33 cellular contexts compared by ENCODE assay signal in the genomic region with DNA sequence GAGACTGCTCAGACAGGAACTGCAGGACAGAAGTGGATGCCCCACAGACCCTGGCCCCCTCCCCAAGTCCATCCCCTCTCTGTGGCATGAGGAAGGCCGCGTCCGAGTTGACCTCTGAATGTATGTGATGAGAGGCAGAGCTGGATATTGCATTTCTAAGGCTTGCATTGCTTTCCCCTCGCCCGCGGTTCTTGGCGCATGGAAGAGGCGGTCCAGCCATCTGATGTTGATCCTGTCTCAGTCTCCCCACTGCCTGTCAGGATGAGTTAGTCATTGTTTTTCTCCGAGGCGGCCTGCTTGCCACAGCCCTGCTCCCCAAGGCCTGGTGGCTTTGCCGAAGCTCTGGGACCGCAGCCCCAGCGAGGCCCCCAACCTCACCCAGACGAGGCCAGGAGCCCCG.
A peak's percentile ranks its signal among the peaks of the same experiment; 100 is the strongest.
DNase-seq lines count a peak whose midpoint lies in the region; ATAC-seq and TF ChIP-seq lines count a peak whose summit lies in the region.
"Had no signal": no experiment of that assay in that cellular context is flagged by ENCODE, and none has a peak within 500 bp of the region (broad histone marks: within the 10 kb centered on the region; RNA-seq: fewer than 3 reads in every experiment).

No MANE protein-coding gene starts in this region.

- no peak overlapping the region for H4K91ac ChIP-seq in neuronal stem cell (ENCODE audit: low read depth, low read length, poor library complexity)

- H3K27ac Mint-ChIP-seq in glutamatergic neuron (ENCODE audit: unreplicated experiment): peak overlapping the region; percentile 82
- H3K27ac Mint-ChIP-seq in MCF 10A (ENCODE audit: low read depth, unreplicated experiment): no peak overlapping the region
- no peak overlapping the region for H3K27ac Mint-ChIP-seq in activated CD4-positive, alpha-beta T cell treated with anti-CD3 and anti-CD28 coated beads for 36 hours
- H3K27ac Mint-ChIP-seq: activated naive CD8-positive, alpha-beta T cell treated with anti-CD3 and anti-CD28 coated beads, Interleukin-2, amount 50 U/mL, for 24 hours; natural killer cell; WTC11 had no signal

- H3K4me3 Mint-ChIP-seq in glutamatergic neuron (ENCODE audit: unreplicated experiment) (peak overlapping the region; percentile 66), MCF 10A (ENCODE audit: unreplicated experiment) (no peak overlapping the region)
- no peak overlapping the region for H3K4me3 Mint-ChIP-seq in activated CD4-positive, alpha-beta T cell treated with anti-CD3 and anti-CD28 coated beads for 36 hours
- H3K4me3 Mint-ChIP-seq: activated naive CD8-positive, alpha-beta T cell treated with anti-CD3 and anti-CD28 coated beads, Interleukin-2, amount 50 U/mL, for 24 hours; natural killer cell; WTC11 had no signal

- H2BK5ac ChIP-seq in neuronal stem cell (ENCODE audit: low read length): no peak overlapping the region

- H3K36me3 Mint-ChIP-seq in glutamatergic neuron (ENCODE audit: unreplicated experiment) (no peaks in the 10 kb centered on the region), MCF 10A (ENCODE audit: insufficient read depth, unreplicated experiment) (peaks cover 17% of the 10 kb centered on the region)
- no peaks in the 10 kb centered on the region for H3K36me3 Mint-ChIP-seq in activated CD4-positive, alpha-beta T cell treated with anti-CD3 and anti-CD28 coated beads for 36 hours (ENCODE audit: low read depth)
- H3K36me3 Mint-ChIP-seq: natural killer cell, WTC11 had no signal

- H3K4me2 ChIP-seq in neuronal stem cell (ENCODE audit: insufficient read depth, low read length, poor library complexity, severe bottlenecking): no peak overlapping the region

- 90 to 93% methylated on average over 15 of the region's 15 CpGs for WGBS in heart right ventricle, 2 donors
- no CpG with 5 or more reads among the region's 15 CpGs for WGBS in neuronal stem cell (ENCODE audit: extremely low coverage in 2 of 2, insufficient read length in 2 of 2, insufficient replicate concordance in 1 of 2), 2 donors

- peak overlapping the region; percentile 41 for H3K18ac ChIP-seq in neuronal stem cell (ENCODE audit: low read length)

- peaks cover 0 to 33% (median 8%) of the 10 kb centered on the region in 9 donors for H3K4me1 ChIP-seq in heart right ventricle
- peaks cover 32 to 36% of the 10 kb centered on the region in 2 donors for H3K4me1 ChIP-seq in neuronal stem cell (ENCODE audit: control insufficient read depth in 2 of 2, insufficient read depth in 1 of 2, low read depth in 1 of 2, low read length in 2 of 2)
- peaks cover 4 to 52% (median 28%) of the 10 kb centered on the region in 4 donors for H3K4me1 ChIP-seq in tibial artery
- H3K4me1 ChIP-seq: psoas muscle had no signal

- peak overlapping the region in 2 of 10 donors; percentile 5 to 48 for H3K27ac ChIP-seq in heart right ventricle
- no peak overlapping the region for H3K27ac ChIP-seq in neuronal stem cell (replicated peaks; ENCODE audit: low read length)
- peak overlapping the region; percentile 68 to 75 for H3K27ac ChIP-seq in tibial artery
- H3K27ac ChIP-seq: psoas muscle, skin epidermis, upper lobe of left lung had no signal

- H3K9me3 ChIP-seq in heart right ventricle (peaks cover 0 to 12% (median 0%) of the 10 kb centered on the region in 11 donors), neuronal stem cell (replicated peaks in 1 of 2; ENCODE audit: control insufficient read depth in 2 of 2, insufficient read depth in 1 of 2, low read depth in 1 of 2, low read length in 2 of 2) (peaks cover 4 to 6% of the 10 kb centered on the region in 2 donors), tibial artery (no peaks in the 10 kb centered on the region)

- H4K8ac ChIP-seq in neuronal stem cell (ENCODE audit: low read depth, low read length): no peak overlapping the region

- no peak overlapping the region for H3K14ac ChIP-seq in neuronal stem cell (ENCODE audit: low read length)

- no peak for ATAC-seq in left ventricle myocardium superior
- ATAC-seq in heart right ventricle: no peak
- no peak for ATAC-seq in activated CD4-positive, alpha-beta T cell treated with anti-CD3 and anti-CD28 coated beads for 36 hours
- ATAC-seq: activated naive CD8-positive, alpha-beta T cell treated with anti-CD3 and anti-CD28 coated beads, Interleukin-2, amount 50 U/mL, for 24 hours; esophagus mucosa; HCT116; natural killer cell; psoas muscle; SK-N-SH treated with all-trans-retinoic acid at 6 μM for 48 hours had no signal

- no peaks in the 10 kb centered on the region for H3K79me1 ChIP-seq in neuronal stem cell (ENCODE audit: low read depth, low read length)

- H3K4me3 ChIP-seq in heart right ventricle: no peak overlapping the region
- H3K4me3 ChIP-seq in neuronal stem cell (ENCODE audit: low read length in 2 of 2): no peak overlapping the region
- H3K4me3 ChIP-seq in tibial artery: no peak overlapping the region
- H3K4me3 ChIP-seq: psoas muscle, skin epidermis, upper lobe of left lung had no signal

- DNase-seq in left ventricle myocardium superior (peak; percentile 17), heart right ventricle (no peak), glutamatergic neuron (peak; percentile 21), neuronal stem cell (ENCODE audit: low spot score) (no peak), tibial artery (no peak), MCF 10A (ENCODE audit: unreplicated experiment) (no peak)
- no peak for DNase-seq in activated CD4-positive, CD25-positive, alpha-beta regulatory T cell treated with anti-CD3 and anti-CD28 coated beads, Interleukin-2, amount 50 U/mL, for 72 hours
- no peak for DNase-seq in activated CD4-positive, alpha-beta T cell treated with anti-CD3 and anti-CD28 coated beads for 36 hours
- DNase-seq: activated CD4-positive, alpha-beta T cell treated with anti-CD3 and anti-CD28 coated beads, Interleukin-2, amount 50 U/mL, for 48 hours; activated CD8-positive, alpha-beta memory T cell treated with anti-CD3 and anti-CD28 coated beads, Interleukin-2, amount 50 U/mL, for 48 hours; activated effector memory CD4-positive, alpha-beta T cell treated with anti-CD3 and anti-CD28 coated beads, Interleukin-2, amount 50 U/mL, for 16 hours; activated naive CD8-positive, alpha-beta T cell treated with anti-CD3 and anti-CD28 coated beads, Interleukin-2, amount 50 U/mL, for 24 hours; AML-193; central memory CD4-positive, alpha-beta T cell; DMS53; effector memory CD4-positive, alpha-beta T cell; foreskin melanocyte; GDM1; KBM-7; mesendoderm; natural killer cell; NCI-H2171 treated with DMSO at 0.1 percent for 48 hours; NCI-H69; RPMI8226; stimulated activated CD4-positive, alpha-beta T cell treated with anti-CD3 and anti-CD28 coated beads, Interleukin-2, amount 100 ng/mL, for 48 hours; stimulated activated naive CD4-positive, alpha-beta T cell had no signal

- H3K27me3 Mint-ChIP-seq in glutamatergic neuron (ENCODE audit: unreplicated experiment) (peaks cover 33% of the 10 kb centered on the region), MCF 10A (ENCODE audit: insufficient read depth, unreplicated experiment) (no peaks in the 10 kb centered on the region)
- no peaks in the 10 kb centered on the region for H3K27me3 Mint-ChIP-seq in activated CD4-positive, alpha-beta T cell treated with anti-CD3 and anti-CD28 coated beads for 36 hours
- H3K27me3 Mint-ChIP-seq: activated naive CD8-positive, alpha-beta T cell treated with anti-CD3 and anti-CD28 coated beads, Interleukin-2, amount 50 U/mL, for 24 hours had no signal

- H3K27me3 ChIP-seq in heart right ventricle (no peaks in the 10 kb centered on the region), neuronal stem cell (ENCODE audit: control insufficient read depth in 3 of 3, insufficient read depth in 3 of 3, low read depth in 1 of 3, low read length in 3 of 3) (peaks cover 0 to 2% (median 0%) of the 10 kb centered on the region in 3 experiments), tibial artery (no peaks in the 10 kb centered on the region)
- H3K27me3 ChIP-seq: upper lobe of left lung had no signal

- no peak overlapping the region for H3K4ac ChIP-seq in neuronal stem cell (ENCODE audit: low read length)

- peak overlapping the region; percentile 30 for H2AK5ac ChIP-seq in neuronal stem cell (ENCODE audit: low read depth, low read length)

- H3K9me3 Mint-ChIP-seq in glutamatergic neuron (ENCODE audit: unreplicated experiment): peaks cover 31% of the 10 kb centered on the region
- H3K9me3 Mint-ChIP-seq in MCF 10A (ENCODE audit: unreplicated experiment): no peaks in the 10 kb centered on the region
- no peaks in the 10 kb centered on the region for H3K9me3 Mint-ChIP-seq in activated CD4-positive, alpha-beta T cell treated with anti-CD3 and anti-CD28 coated beads for 36 hours (ENCODE audit: low read depth)
- H3K9me3 Mint-ChIP-seq: activated naive CD8-positive, alpha-beta T cell treated with anti-CD3 and anti-CD28 coated beads, Interleukin-2, amount 50 U/mL, for 24 hours; natural killer cell; WTC11 had no signal

- POLR2A ChIA-PET in MCF 10A (lab: Yijun Ruan, JAX): interaction anchor here (0.7 kb wide), 1 partner anchor 10 kb away, joined by 4 read pairs; no protein-coding TSS in a partner anchor
- POLR2A ChIA-PET in activated CD4-positive, alpha-beta T cell treated with anti-CD3 and anti-CD28 coated beads for 36 hours (lab: Charles Lee): no interaction called here

- peak overlapping the region; percentile 44 for H2BK15ac ChIP-seq in neuronal stem cell (ENCODE audit: low read length)

- CTCF ChIA-PET in MCF 10A (lab: Yijun Ruan, JAX): no interaction called here
- CTCF ChIA-PET in activated CD4-positive, alpha-beta T cell treated with anti-CD3 and anti-CD28 coated beads for 36 hours (lab: Charles Lee): interaction anchor here (1.0 kb wide), 1 partner anchor 63 kb away, joined by 5 read pairs; no protein-coding TSS in a partner anchor

- H3K36me3 ChIP-seq in heart right ventricle (peaks cover 0 to 31% (median 0%) of the 10 kb centered on the region in 9 donors), neuronal stem cell (replicated peaks in 1 of 2; ENCODE audit: control insufficient read depth in 2 of 2, insufficient read depth in 2 of 2, low read length in 2 of 2) (peaks cover 0 to 4% of the 10 kb centered on the region in 2 donors), tibial artery (peaks cover 0 to 43% (median 6%) of the 10 kb centered on the region in 3 donors)

- no peak overlapping the region for H2BK12ac ChIP-seq in neuronal stem cell (ENCODE audit: low read length)

- TF ChIP-seq CTCF in heart right ventricle (IDR thresholded peaks at IDR 0.05): no peak
- no peak for TF ChIP-seq CTCF in glutamatergic neuron (IDR thresholded peaks at IDR 0.05; ENCODE audit: partially characterized antibody, unreplicated experiment)
- no peak for TF ChIP-seq CTCF in tibial artery (IDR thresholded peaks at IDR 0.05)
- no peak for TF ChIP-seq CTCF in MCF 10A (IDR thresholded peaks at IDR 0.05; ENCODE audit: unreplicated experiment)

- no peak overlapping the region for H2AFZ ChIP-seq in neuronal stem cell (ENCODE audit: low read length)

- H3K4me1 Mint-ChIP-seq in glutamatergic neuron (ENCODE audit: low read depth, unreplicated experiment): peaks cover 41% of the 10 kb centered on the region
- H3K4me1 Mint-ChIP-seq in MCF 10A (ENCODE audit: insufficient read depth, unreplicated experiment): no peaks in the 10 kb centered on the region
- H3K4me1 Mint-ChIP-seq in activated CD4-positive, alpha-beta T cell treated with anti-CD3 and anti-CD28 coated beads for 36 hours: no peaks in the 10 kb centered on the region

- no peak overlapping the region for H2BK120ac ChIP-seq in neuronal stem cell (ENCODE audit: low read depth, low read length)

- BruUV-seq in MCF 10A (replicated peaks; lab: Mats Ljungman, UMichigan): no TSS peak

- no peak overlapping the region for H3K23ac ChIP-seq in neuronal stem cell (ENCODE audit: low read depth, low read length, poor library complexity)

- intact Hi-C loops in left ventricle myocardium superior (cut with micrococcal nuclease): no loop called here
- intact Hi-C loops in heart right ventricle (cut with DNase I): loop anchor here in 1 of 10 donors (10.0 kb wide), 1 partner anchor 57 kb away; no protein-coding TSS in a partner anchor
- intact Hi-C loops in tibial artery (cut with DNase I; ENCODE audit: low total_unique reads): no loop called here
- intact Hi-C loops in MCF 10A (cut with micrococcal nuclease): no loop called here
- intact Hi-C loops in activated CD4-positive, alpha-beta T cell treated with anti-CD3 and anti-CD28 coated beads for 36 hours (cut with DNase I, micrococcal nuclease): no loop called here

- no peak overlapping the region for H3K9ac ChIP-seq in neuronal stem cell (ENCODE audit: low read depth, low read length, poor library complexity)

Comparison
In these comparisons a context has a peak if more than half of its experiments do, and no peak if none do; other contexts are left out.
1. DNase-seq: peak in left ventricle myocardium superior (single experiment) and glutamatergic neuron (single experiment); none in heart right ventricle (0 of 2), neuronal stem cell (single experiment), tibial artery (0 of 2), MCF 10A (single experiment), activated CD4-positive, CD25-positive, alpha-beta regulatory T cell treated with anti-CD3 and anti-CD28 coated beads, Interleukin-2, amount 50 U/mL, for 72 hours (single experiment) and activated CD4-positive, alpha-beta T cell treated with anti-CD3 and anti-CD28 coated beads for 36 hours (single experiment).